8 cellular contexts compared by ENCODE assay signal in the genomic region with DNA sequence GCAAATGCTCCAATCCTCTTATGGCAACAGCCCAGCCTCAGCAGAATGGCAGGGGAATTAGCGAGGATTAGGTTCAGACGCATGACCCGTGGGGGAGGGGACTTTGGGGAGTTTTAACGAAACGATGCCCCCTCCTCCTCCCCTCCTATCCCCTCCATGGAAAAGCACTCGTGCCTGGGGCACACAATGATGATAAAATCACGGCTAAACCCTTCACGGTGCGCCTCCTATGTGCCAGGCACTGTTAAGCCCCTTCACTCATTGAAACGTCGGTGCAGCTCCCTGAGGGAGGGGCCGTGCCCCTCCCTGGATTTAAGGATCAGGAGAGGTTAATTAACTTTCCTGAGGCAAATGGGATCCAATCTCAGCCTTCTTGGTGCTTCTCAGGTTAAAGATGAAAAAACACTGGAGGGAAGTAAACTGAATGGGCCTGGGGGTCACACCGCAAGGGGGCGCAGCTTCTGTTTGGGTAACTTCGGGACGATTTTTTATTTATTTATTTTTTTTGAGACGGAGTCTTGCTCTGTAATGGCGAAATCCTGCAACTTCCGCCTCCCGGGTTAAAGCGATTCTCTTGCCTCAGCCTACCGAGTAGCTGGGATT. TPM values are rescaled to one million over a fixed set of nuclear protein-coding genes. Genes with fewer than 3 reads are reported as not detected.
DNase-seq lines count a peak whose midpoint lies in the region; TF ChIP-seq lines count a peak whose summit lies in the region.

No MANE protein-coding gene starts in this region.

- TF ChIP-seq CTCF in A673 (conservative IDR thresholded peaks at IDR 0.05; ENCODE audit: low read depth, low read length) (peak; percentile 79), sigmoid colon (IDR thresholded peaks at IDR 0.05) (peak in 2 of 4 experiments; percentile 9 to 18)

- 6 to 8% methylated on average over 22 of the region's 22 CpGs for WGBS in sigmoid colon, 2 donors

- no peak for TF ChIP-seq EP300 in sigmoid colon (IDR thresholded peaks at IDR 0.05)

- H3K4me1 ChIP-seq in A673 (ENCODE audit: insufficient read depth, low read length, poor library complexity, severe bottlenecking) (peaks cover 4% of the 10 kb centered on the region), HUES6 (ENCODE audit: control insufficient read depth, insufficient read depth, low read length) (peaks cover 15% of the 10 kb centered on the region), iPS-15b (ENCODE audit: control insufficient read depth, insufficient read depth, low read length) (peaks cover 5% of the 10 kb centered on the region), sigmoid colon (peaks cover 0 to 9% (median 0%) of the 10 kb centered on the region in 4 donors)

- CTCF ChIA-PET in A673 (lab: Charles Lee): interaction anchor here (0.6 to 1.2 kb wide), 2 partner anchors 20 to 24 kb away, joined by 4 read pairs; no protein-coding TSS in a partner anchor

- POLR2A ChIA-PET in A673 (lab: Charles Lee; ENCODE audit: low non-redundant PET): no interaction called here

- H3K9me3 ChIP-seq in A673 (ENCODE audit: low read depth, low read length, poor library complexity, severe bottlenecking): no peaks in the 10 kb centered on the region
- no peaks in the 10 kb centered on the region for H3K9me3 ChIP-seq in HUES6 (ENCODE audit: control insufficient read depth, insufficient read depth, low read depth, low read length)
- H3K9me3 ChIP-seq in iPS-15b (ENCODE audit: control insufficient read depth, insufficient read depth, low read length): no peaks in the 10 kb centered on the region
- no peaks in the 10 kb centered on the region for H3K9me3 ChIP-seq in sigmoid colon

- intact Hi-C loops in A673 (cut with micrococcal nuclease; ENCODE audit: unreplicated experiment): no loop called here
- intact Hi-C loops in sigmoid colon (cut with DNase I): no loop called here

- no peak for TF ChIP-seq POLR2A in sigmoid colon (IDR thresholded peaks at IDR 0.05)

- peak; percentile 49 for DNase-seq in A673 (ENCODE audit: low spot score)
- DNase-seq in activated T-cell treated with anti-CD3 and anti-CD28 coated beads for 48 hours (ENCODE audit: low read depth): peak; percentile 25
- DNase-seq in NCI-H345 (lab: John Stamatoyannopoulos, UW): no peak
- DNase-seq in NCI-H2029 (lab: John Stamatoyannopoulos, UW): no peak
- no peak for DNase-seq in sigmoid colon
- no peak for DNase-seq in NCI-H748 (lab: John Stamatoyannopoulos, UW; ENCODE audit: unreplicated experiment)

- H3K9ac ChIP-seq in HUES6 (ENCODE audit: low read length): peak overlapping the region; percentile 63
- peak overlapping the region; percentile 58 for H3K9ac ChIP-seq in iPS-15b (ENCODE audit: low read depth, low read length)

- H3K27me3 ChIP-seq in A673 (replicated peaks; ENCODE audit: insufficient read depth, low read depth, low read length, poor library complexity): no peaks in the 10 kb centered on the region
- H3K27me3 ChIP-seq in HUES6 (ENCODE audit: control insufficient read depth, insufficient read depth, low read length): no peaks in the 10 kb centered on the region
- H3K27me3 ChIP-seq in iPS-15b (ENCODE audit: control insufficient read depth, insufficient read depth, low read length): no peaks in the 10 kb centered on the region
- H3K27me3 ChIP-seq in sigmoid colon: peaks cover 10 to 69% (median 23%) of the 10 kb centered on the region in 3 donors

- H3K27ac ChIP-seq in A673 (ENCODE audit: low read depth, low read length, poor library complexity, severe bottlenecking) (no peak overlapping the region), HUES6 (ENCODE audit: low read depth, low read length) (peak overlapping the region; percentile 84), sigmoid colon (no peak overlapping the region)

- H3K36me3 ChIP-seq in A673 (ENCODE audit: insufficient read depth, low read length, poor library complexity, severe bottlenecking): no peaks in the 10 kb centered on the region
- no peaks in the 10 kb centered on the region for H3K36me3 ChIP-seq in HUES6 (ENCODE audit: control insufficient read depth, insufficient read depth, low read length)
- no peaks in the 10 kb centered on the region for H3K36me3 ChIP-seq in iPS-15b (ENCODE audit: control insufficient read depth, insufficient read depth, low read length)
- no peaks in the 10 kb centered on the region for H3K36me3 ChIP-seq in sigmoid colon

- no TSS peak for BruUV-seq in A673 (replicated peaks; lab: Mats Ljungman, UMichigan)

- H3K4me3 ChIP-seq in A673 (ENCODE audit: low read depth, low read length, poor library complexity, severe bottlenecking) (peak overlapping the region; percentile 27), HUES6 (ENCODE audit: low read depth, low read length) (peak overlapping the region; percentile 54), iPS-15b (ENCODE audit: low read depth, low read length) (peak overlapping the region; percentile 56), sigmoid colon (no peak overlapping the region)

RNA-seq across cellular contexts. Expression of a gene that starts 10.1 kb away (rescaled TPM):
- total RNA-seq in A673 (2021) (not detected in 2 replicates), sigmoid colon (not detected)
- polyA plus RNA-seq in sigmoid colon: not detected

RNA-seq across cellular contexts. Expression of a gene that starts 27.2 kb away (rescaled TPM):
- total RNA-seq in A673 (2021): not detected in 2 replicates
- total RNA-seq in sigmoid colon: not detected
- polyA plus RNA-seq in sigmoid colon: 1 to 10 TPM in 1 of 3 donors, under 1 TPM in 1, not detected in 1; 0.60 to 1.2 TPM

RNA-seq across cellular contexts. Expression of a gene that starts 37.1 kb away (rescaled TPM):
- not detected in 2 replicates for total RNA-seq in A673 (2021)
- total RNA-seq in sigmoid colon: not detected
- under 1 TPM in 2 of 3 donors, not detected in 1; 0.07 to 0.23 TPM for polyA plus RNA-seq in sigmoid colon

RNA-seq across cellular contexts. Expression of a gene that starts 44.6 kb away (rescaled TPM):
- not detected in 2 replicates for total RNA-seq in A673 (2021)
- not detected for total RNA-seq in sigmoid colon
- polyA plus RNA-seq in sigmoid colon: not detected

Comparison
In these comparisons a context has a peak if more than half of its experiments do, and no peak if none do; other contexts are left out.
1. DNase-seq: peak in A673 (single experiment) and activated T-cell treated with anti-CD3 and anti-CD28 coated beads for 48 hours (single experiment); none in NCI-H345 (single experiment), NCI-H2029 (single experiment), sigmoid colon (single experiment) and NCI-H748 (single experiment).
2. H3K4me3 ChIP-seq: peak in A673 (single experiment), HUES6 (single experiment) and iPS-15b (single experiment); none in sigmoid colon (0 of 4).